9 cellular contexts compared by ENCODE assay signal in the genomic region with DNA sequence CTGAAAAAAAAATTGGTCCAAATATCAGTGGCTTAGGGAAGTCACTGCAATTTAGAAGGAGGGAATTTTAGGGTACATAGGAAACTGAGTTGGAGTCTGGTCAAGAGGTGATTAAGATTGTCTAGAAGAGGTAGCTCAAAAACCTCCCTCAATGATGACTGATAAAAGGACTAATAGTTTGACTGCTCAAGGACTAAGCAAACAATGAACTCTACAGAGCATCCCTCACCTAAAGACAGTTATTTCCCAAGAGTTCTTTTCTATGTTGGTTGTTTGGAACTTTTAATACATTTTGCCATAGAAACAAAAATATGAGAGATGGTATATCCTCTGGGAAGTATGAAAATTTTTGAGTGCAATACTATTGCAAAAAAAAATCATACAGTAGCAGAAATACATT. TPM values are rescaled to one million over a fixed set of nuclear protein-coding genes. Genes with fewer than 3 reads are reported as not detected.
"Had no signal": no experiment of that assay in that cellular context is flagged by ENCODE, and none has a peak within 500 bp of the region (broad histone marks: within the 10 kb centered on the region; RNA-seq: fewer than 3 reads in every experiment).

No MANE protein-coding gene starts in this region.

- ATAC-seq: GM23338 had no signal

- H3K4me2 ChIP-seq: GM23338 had no signal

- FAIRE-seq: H1, H54, HTR-8/SVneo had no signal

- H3K9me3 Mint-ChIP-seq: GM23338, HFFc6, IgD-negative memory B cell had no signal

- H3K4me3 Mint-ChIP-seq: GM23338, H9, HFFc6, IgD-negative memory B cell had no signal

- H2AFZ ChIP-seq: GM23338 had no signal

- H3K4me3 ChIP-seq: GM23338 had no signal

- DNase-seq: H9, HCEC 1CT, HFFc6, KBM-7 had no signal

- H3K27ac Mint-ChIP-seq: GM23338, H9, HFFc6, IgD-negative memory B cell had no signal

- H3K4me1 Mint-ChIP-seq: H9, IgD-negative memory B cell had no signal

- H3K36me3 Mint-ChIP-seq: IgD-negative memory B cell had no signal

RNA-seq across cellular contexts. Expression of gene MAOB, which starts 35.7 kb away (rescaled TPM):
- total RNA-seq: HFFc6 had no signal
- polyA plus RNA-seq: IgD-negative memory B cell had no signal
